ENCODE assay signal across 16 cellular contexts in genomic region chr6:16184554-16184953, GRCh38. TPM values are rescaled to one million over a fixed set of nuclear protein-coding genes. Genes with fewer than 3 reads are reported as not detected.
DNase-seq lines count a peak whose midpoint lies in the region; ATAC-seq, FAIRE-seq and TF ChIP-seq lines count a peak whose summit lies in the region.
"Had no signal": no experiment of that assay in that cellular context is flagged by ENCODE, and none has a peak within 500 bp of the region (broad histone marks: within the 10 kb centered on the region; RNA-seq: fewer than 3 reads in every experiment).

No MANE protein-coding gene starts in this region.

- peaks cover 12% of the 10 kb centered on the region for H3K9me3 Mint-ChIP-seq in type B pancreatic cell

- no peak overlapping the region for H3K27ac ChIP-seq in OCI-LY3 (ENCODE audit: low read length)
- no peak overlapping the region for H3K27ac ChIP-seq in K562 (ENCODE audit: extremely low read depth, low read depth, low read length)
- no peak overlapping the region for H3K27ac ChIP-seq in heart left ventricle
- H3K27ac ChIP-seq: A549, HL-60 had no signal

- H3K4me1 ChIP-seq in OCI-LY3 (ENCODE audit: low read length) (peaks cover 18% of the 10 kb centered on the region), K562 (replicated peaks in 1 of 2; ENCODE audit: control insufficient read depth in 2 of 2, insufficient read depth in 2 of 2, low read length in 2 of 2) (peaks cover 0 to 8% of the 10 kb centered on the region in 2 experiments; a peak in 2 of 5 replicates), mucosa of descending colon (ENCODE audit: low read depth) (peaks cover 6% of the 10 kb centered on the region), heart left ventricle (peaks cover 0 to 9% (median 4%) of the 10 kb centered on the region in 12 donors)
- H3K4me1 ChIP-seq: A549 had no signal

- H3K9me1 ChIP-seq in K562 (ENCODE audit: control insufficient read depth, insufficient read depth, low read length), result no peaks in the 10 kb centered on the region

- no peak overlapping the region for H3K4me3 ChIP-seq in OCI-LY3 (ENCODE audit: low read length)
- H3K4me3 ChIP-seq in K562, result no peak overlapping the region
- no peak overlapping the region for H3K4me3 ChIP-seq in mucosa of descending colon
- no peak overlapping the region for H3K4me3 ChIP-seq in heart left ventricle
- H3K4me3 ChIP-seq: A549, GM23338 had no signal

- WGBS in K562 (ENCODE audit: insufficient coverage, low coverage, missing lambda C conversion rate), result 61% methylated on average over 3 of the region's 3 CpGs
- WGBS in heart left ventricle, 4 donors, result 90 to 96% (median 92%) methylated on average over 3 of the region's 3 CpGs

- no peak for FAIRE-seq in K562 (lab: Jason Lieb, UNC)
- FAIRE-seq: A549, D721Med had no signal

- POLR2A ChIA-PET in K562 (lab: Yijun Ruan, JAX), result interaction anchor here (0.6 kb wide), 1 partner anchor 376 kb away, joined by 4 read pairs; no protein-coding TSS in a partner anchor

- intact Hi-C loops in K562 (cut with micrococcal nuclease), result no loop called here
- intact Hi-C loops in mucosa of descending colon (cut with DNase I, micrococcal nuclease), result loop anchor here in 1 of 2 donors (10.0 kb wide), 1 partner anchor 490 kb away; no protein-coding TSS in a partner anchor
- intact Hi-C loops in heart left ventricle (cut with DNase I), result loop anchor here in 6 of 10 donors (5.0 to 10.0 kb wide), 3 partner anchors 50 to 492 kb away; no protein-coding TSS in a partner anchor

- no peak for TF ChIP-seq RAD21 in K562 (CRISPR knock-in tag; conservative IDR thresholded peaks at IDR 0.05 in 1 of 2, IDR thresholded peaks at IDR 0.05 in 1 of 2)

- H3K27ac Mint-ChIP-seq in type B pancreatic cell, result peak overlapping the region; percentile 20
- H3K27ac Mint-ChIP-seq: CD8-positive, alpha-beta T cell; GM23338 had no signal

- ATAC-seq in K562 (no peak), mucosa of descending colon (peak; percentile 13), HG02571 (IDR thresholded peaks at IDR 0.05; ENCODE audit: unreplicated experiment) (no peak), heart left ventricle (no peak)
- ATAC-seq: CD8-positive, alpha-beta T cell had no signal

- TF ChIP-seq EP300 in K562 (IDR thresholded peaks at IDR 0.05; ENCODE audit: low read length), result no peak

- no peak overlapping the region for H3K9ac ChIP-seq in OCI-LY3 (ENCODE audit: low read length)
- no peak overlapping the region for H3K9ac ChIP-seq in K562 (ENCODE audit: insufficient read depth in 1 of 2, low read depth in 2 of 2, low read length in 2 of 2)

- no peaks in the 10 kb centered on the region for H3K36me3 ChIP-seq in OCI-LY3 (replicated peaks; ENCODE audit: low read depth, low read length)
- no peaks in the 10 kb centered on the region for H3K36me3 ChIP-seq in K562 (ENCODE audit: control insufficient read depth, insufficient read depth, low read length)
- H3K36me3 ChIP-seq in mucosa of descending colon (ENCODE audit: low read depth), result no peaks in the 10 kb centered on the region
- no peaks in the 10 kb centered on the region for H3K36me3 ChIP-seq in heart left ventricle

- H3K79me2 ChIP-seq in OCI-LY3 (ENCODE audit: low read length) (no peaks in the 10 kb centered on the region), K562 (ENCODE audit: control insufficient read depth, insufficient read depth, low read length) (no peaks in the 10 kb centered on the region)

- no peaks in the 10 kb centered on the region for H3K36me3 Mint-ChIP-seq in type B pancreatic cell
- H3K36me3 Mint-ChIP-seq: CD14-positive monocyte had no signal

- TF ChIP-seq CTCF in OCI-LY3 (IDR thresholded peaks at IDR 0.05; ENCODE audit: low read depth, low read length), result no peak
- no peak for TF ChIP-seq CTCF in K562 (IDR thresholded peaks at IDR 0.05 in 2 of 3, conservative IDR thresholded peaks at IDR 0.05 in 1 of 3; ENCODE audit: insufficient read depth in 2 of 3, low read depth in 1 of 3, low read length in 3 of 3)
- no peak for TF ChIP-seq CTCF in mucosa of descending colon (IDR thresholded peaks at IDR 0.05)
- no peak for TF ChIP-seq CTCF in type B pancreatic cell (conservative IDR thresholded peaks at IDR 0.05)
- TF ChIP-seq CTCF in heart left ventricle (IDR thresholded peaks at IDR 0.05), result no peak

- H3K27me3 ChIP-seq in OCI-LY3 (ENCODE audit: low read depth, low read length) (no peaks in the 10 kb centered on the region; the same call in 1 of the 2 replicates), K562 (ENCODE audit: control insufficient read depth in 2 of 2, insufficient read depth in 2 of 2, low read length in 2 of 2) (no peaks in the 10 kb centered on the region), heart left ventricle (peaks cover 0 to 4% (median 0%) of the 10 kb centered on the region in 9 donors)

- peaks cover 34% of the 10 kb centered on the region for H3K4me1 Mint-ChIP-seq in type B pancreatic cell (ENCODE audit: unreplicated experiment)

- BruUV-seq in K562 (replicated peaks; lab: Mats Ljungman, UMichigan), result no TSS peak

- in situ Hi-C loops in K562 (cut with MboI), result loop anchor here (10.0 kb wide), 1 partner anchor 490 kb away; no protein-coding TSS in a partner anchor

- peaks cover 3% of the 10 kb centered on the region for H3K27me3 Mint-ChIP-seq in type B pancreatic cell

- H3K4me3 Mint-ChIP-seq in type B pancreatic cell, result no peak overlapping the region
- H3K4me3 Mint-ChIP-seq: CD14-positive monocyte; CD8-positive, alpha-beta T cell; GM23338 had no signal

- H4K20me1 ChIP-seq in OCI-LY3 (ENCODE audit: insufficient read depth, low read length) (no peaks in the 10 kb centered on the region), K562 (replicated peaks; ENCODE audit: control insufficient read depth, insufficient read depth, low read length) (no peaks in the 10 kb centered on the region)

- CTCF ChIA-PET in K562 (lab: Yijun Ruan, JAX; ENCODE audit: low intra/inter-chr PET ratio), result interaction anchor here (4.1 kb wide), 1 partner anchor 493 kb away, joined by 33 read pairs; no protein-coding TSS in a partner anchor

- H3K4me2 ChIP-seq in OCI-LY3 (ENCODE audit: low read length) (peak overlapping the region; percentile 8; the same call in 1 of the 2 replicates), K562 (ENCODE audit: insufficient read depth, low read length) (no peak overlapping the region)
- H3K4me2 ChIP-seq: A549, GM23338 had no signal

- TF ChIP-seq POLR2A in K562 (conservative IDR thresholded peaks at IDR 0.05) (no peak), heart left ventricle (IDR thresholded peaks at IDR 0.05) (no peak)

- H2AFZ ChIP-seq in OCI-LY3 (ENCODE audit: low read depth, low read length), result no peak overlapping the region
- peak overlapping the region; percentile 84 for H2AFZ ChIP-seq in K562 (ENCODE audit: low read depth, low read length)

- H3K9me3 ChIP-seq in OCI-LY3 (ENCODE audit: insufficient read depth, low read length) (no peaks in the 10 kb centered on the region), K562 (replicated peaks; ENCODE audit: control insufficient read depth, insufficient read depth, low read depth, low read length) (peaks cover 7% of the 10 kb centered on the region), mucosa of descending colon (no peaks in the 10 kb centered on the region), heart left ventricle (no peaks in the 10 kb centered on the region)
- H3K9me3 ChIP-seq: A549 had no signal

- DNase-seq in K562 (ENCODE audit: extremely low read depth in 1 of 4, low spot score in 3 of 4) (no peak), mucosa of descending colon (no peak), type B pancreatic cell (ENCODE audit: extremely low spot score, unreplicated experiment) (no peak), activated T-cell treated with anti-CD3 and anti-CD28 coated beads for 4 hours (no peak), kidney glomerular epithelial cell (lab: John Stamatoyannopoulos, UW) (no peak), heart left ventricle (no peak)
- DNase-seq: DMS153, DND-41 had no signal

RNA-seq across cellular contexts. Expression of gene GMPR, which starts 53.8 kb away (rescaled TPM):
- total RNA-seq in K562 (2011; cell fraction: chromatin; rRNA removed; ENCODE audit: low replicate concordance), result 58.9 and 89.1 TPM in 2 replicates
- 52.6 and 53.0 TPM in 2 replicates for total RNA-seq in K562 (2011; cell fraction: nucleolus; rRNA removed)
- total RNA-seq in K562 (2011; cell fraction: nucleoplasm; rRNA removed), result 58.1 and 58.7 TPM in 2 replicates
- total RNA-seq in K562 (2014; rRNA removed) (42.5 and 46.2 TPM in 2 replicates), K562 (2014; rRNA removed; fragmentation: Illumina TruSeq; extraction: Trizol) (34.1 and 34.6 TPM in 2 replicates), K562 (2015; rRNA removed; fragmentation: Illumina TruSeq; extraction: Trizol) (52.9 and 53.5 TPM in 2 replicates), K562 (2021) (64.1 and 73.7 TPM in 2 replicates), mucosa of descending colon (1 to 10 TPM; 2.0 to 9.2 (median 3.9) TPM), type B pancreatic cell (ENCODE audit: low replicate concordance) (1.8 and 3.8 TPM in 2 replicates), heart left ventricle (100 to 1,000 TPM in 5 of 9 donors, 10 to 100 TPM in 4; 67.8 to 160 (median 115) TPM)
- polyA plus RNA-seq in K562 (2011; rRNA removed) (66.7 and 72.1 TPM in 2 replicates), K562 (2014; fragmentation: Illumina TruSeq; extraction: Trizol) (83.7 and 85.6 TPM in 2 replicates), K562 (2014; fragmentation: Nextera tagmentation; extraction: Ambion mirVana) (10 to 100 TPM; 42.0 to 47.8 TPM), K562 (2014; rRNA removed) (45.6 and 49.8 TPM in 2 replicates), heart left ventricle (100 to 1,000 TPM; 140 to 294 TPM)
- 97.7 and 111 TPM in 2 replicates for polyA plus RNA-seq in K562 (2011; cell fraction: cytosol; rRNA removed)
- polyA plus RNA-seq in K562 (2011; cell fraction: nucleus; rRNA removed), result 50.2 and 57.5 TPM in 2 replicates
- polyA plus RNA-seq in K562 (2012), result 80.2 and 117 TPM in 2 replicates
- polyA minus RNA-seq in K562 (2011; rRNA and poly(A)+ RNA removed), result 82.0 and 85.1 TPM in 2 replicates
- 38.0 and 45.0 TPM in 2 replicates for polyA minus RNA-seq in K562 (2011; cell fraction: cytosol; rRNA and poly(A)+ RNA removed)
- polyA minus RNA-seq in K562 (2011; cell fraction: nucleus; rRNA and poly(A)+ RNA removed), result 26.5 and 45.9 TPM in 2 replicates

RNA-seq across cellular contexts. Expression of gene MYLIP, which starts 55.7 kb away (rescaled TPM):
- 54.7 and 71.0 TPM in 2 replicates for total RNA-seq in K562 (2011; cell fraction: chromatin; rRNA removed; ENCODE audit: low replicate concordance)
- 35.4 TPM in 2 replicates for total RNA-seq in K562 (2011; cell fraction: nucleolus; rRNA removed)
- total RNA-seq in K562 (2011; cell fraction: nucleoplasm; rRNA removed), result 46.5 and 66.0 TPM in 2 replicates
- total RNA-seq in K562 (2014; rRNA removed) (31.1 and 31.5 TPM in 2 replicates), K562 (2014; rRNA removed; fragmentation: Illumina TruSeq; extraction: Trizol) (27.2 and 29.2 TPM in 2 replicates), K562 (2015; rRNA removed; fragmentation: Illumina TruSeq; extraction: Trizol) (37.8 and 43.5 TPM in 2 replicates), K562 (2021) (32.5 and 34.4 TPM in 2 replicates), mucosa of descending colon (10 to 100 TPM; 22.7 to 64.4 (median 40.3) TPM), type B pancreatic cell (ENCODE audit: low replicate concordance) (44.4 and 54.9 TPM in 2 replicates), heart left ventricle (10 to 100 TPM in 8 of 9 donors, 1 to 10 TPM in 1; 6.6 to 19.9 (median 13.7) TPM)
- polyA plus RNA-seq in K562 (2011; rRNA removed) (41.9 and 46.1 TPM in 2 replicates), K562 (2014; fragmentation: Illumina TruSeq; extraction: Trizol) (27.1 and 29.8 TPM in 2 replicates), K562 (2014; fragmentation: Nextera tagmentation; extraction: Ambion mirVana) (10 to 100 TPM; 10.8 to 12.9 TPM), K562 (2014; rRNA removed) (33.4 and 37.1 TPM in 2 replicates), heart left ventricle (10 to 100 TPM in 1 of 2 donors, 1 to 10 TPM in 1; 7.2 to 12.4 TPM)
- 21.3 and 30.8 TPM in 2 replicates for polyA plus RNA-seq in K562 (2011; cell fraction: cytosol; rRNA removed)
- 66.4 and 72.9 TPM in 2 replicates for polyA plus RNA-seq in K562 (2011; cell fraction: nucleus; rRNA removed)
- 31.8 and 37.9 TPM in 2 replicates for polyA plus RNA-seq in K562 (2012)
- 49.0 and 49.4 TPM in 2 replicates for polyA minus RNA-seq in K562 (2011; rRNA and poly(A)+ RNA removed)
- polyA minus RNA-seq in K562 (2011; cell fraction: cytosol; rRNA and poly(A)+ RNA removed), result 22.9 and 24.3 TPM in 2 replicates
- polyA minus RNA-seq in K562 (2011; cell fraction: nucleus; rRNA and poly(A)+ RNA removed), result 36.1 and 55.1 TPM in 2 replicates
